Comparison of ENCODE assay signal across 6 cellular contexts in the genomic region with DNA sequence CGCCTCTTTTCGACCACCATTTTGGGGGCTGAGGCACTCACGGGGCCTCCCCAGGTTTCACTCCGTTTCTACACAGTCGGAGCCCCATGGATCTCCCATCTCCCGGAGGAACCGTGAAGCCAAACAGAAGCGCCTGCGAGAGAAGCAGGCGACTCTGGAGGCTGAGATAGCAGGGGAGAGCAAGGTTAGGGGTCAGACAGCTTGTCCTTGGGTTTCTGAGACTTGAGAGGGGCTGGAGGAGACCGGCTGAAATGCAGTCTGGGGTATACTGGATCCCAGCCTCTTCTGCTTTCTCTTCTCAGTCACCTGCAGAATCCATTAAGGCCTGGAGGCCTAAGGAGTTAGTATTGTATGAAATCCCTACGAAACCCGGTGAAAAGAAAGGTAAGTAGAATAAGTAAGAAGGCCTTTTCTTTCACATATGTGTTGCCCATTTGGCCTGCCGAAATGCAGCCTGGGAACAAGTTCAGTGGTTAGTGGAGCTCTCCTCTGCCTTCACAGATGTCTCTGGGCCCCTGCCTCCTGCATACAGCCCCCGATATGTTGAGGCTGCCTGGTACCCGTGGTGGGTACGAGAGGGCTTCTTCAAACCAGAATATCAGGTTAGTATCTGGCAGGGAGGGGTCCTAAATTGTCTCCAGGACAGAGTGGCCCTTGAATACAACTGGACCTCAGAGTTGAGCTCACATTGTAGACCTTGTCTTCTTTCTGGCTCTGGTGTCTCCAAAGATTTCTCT.
DNase-seq lines count a peak whose midpoint lies in the region; ATAC-seq and TF ChIP-seq lines count a peak whose summit lies in the region.

No MANE protein-coding gene starts in this region.

- H3K9me3 ChIP-seq in OCI-LY3 (ENCODE audit: insufficient read depth, low read length) = no peaks in the 10 kb centered on the region
- H3K9me3 ChIP-seq in duodenal mucosa (ENCODE audit: control insufficient read depth in 1 of 2, low read length in 2 of 2) = no peaks in the 10 kb centered on the region

- H3K27me3 ChIP-seq in OCI-LY3 (ENCODE audit: low read depth, low read length) = no peaks in the 10 kb centered on the region
- no peaks in the 10 kb centered on the region for H3K27me3 ChIP-seq in duodenal mucosa (ENCODE audit: control insufficient read depth in 1 of 2, insufficient read depth in 2 of 2, low read length in 2 of 2)

- H2AFZ ChIP-seq in OCI-LY3 (ENCODE audit: low read depth, low read length) = peak overlapping the region; percentile 46; the same call in 1 of the 2 replicates

- TF ChIP-seq CTCF in OCI-LY3 (IDR thresholded peaks at IDR 0.05; ENCODE audit: low read depth, low read length) = no peak
- TF ChIP-seq CTCF in retinal pigment epithelial cell (conservative IDR thresholded peaks at IDR 0.05; ENCODE audit: low read depth, low read length) = no peak

- H3K4me1 ChIP-seq in OCI-LY3 (ENCODE audit: low read length) (peaks cover 13% of the 10 kb centered on the region), duodenal mucosa (ENCODE audit: control insufficient read depth in 1 of 2, insufficient read depth in 2 of 2, low read length in 2 of 2) (peaks cover 22 to 31% of the 10 kb centered on the region in 2 donors)

- DNase-seq in retinal pigment epithelial cell (ENCODE audit: low read depth) (no peak), superior temporal gyrus (ENCODE audit: extremely low spot score) (no peak)

- ATAC-seq in GM19324 (IDR thresholded peaks at IDR 0.05; ENCODE audit: low FRiP score, unreplicated experiment) (no peak), HG03135 (IDR thresholded peaks at IDR 0.05; ENCODE audit: unreplicated experiment) (no peak)

- H4K20me1 ChIP-seq in OCI-LY3 (ENCODE audit: insufficient read depth, low read length) = no peaks in the 10 kb centered on the region

- H3K9ac ChIP-seq in OCI-LY3 (ENCODE audit: low read length) = peak overlapping the region; percentile 94
- H3K9ac ChIP-seq in duodenal mucosa (ENCODE audit: low read depth in 1 of 2, low read length in 2 of 2) = peak overlapping the region; percentile 76 to 81

- H3K27ac ChIP-seq in OCI-LY3 (ENCODE audit: low read length) (peak overlapping the region; percentile 50), duodenal mucosa (ENCODE audit: low read depth, low read length) (peak overlapping the region; percentile 82)

- H3K36me3 ChIP-seq in OCI-LY3 (replicated peaks; ENCODE audit: low read depth, low read length) (no peaks in the 10 kb centered on the region), duodenal mucosa (ENCODE audit: control insufficient read depth in 1 of 2, insufficient read depth in 2 of 2, low read length in 2 of 2) (peaks cover 15 to 50% of the 10 kb centered on the region in 2 donors)

- H3K4me2 ChIP-seq in OCI-LY3 (ENCODE audit: low read length) = peak overlapping the region; percentile 100

- peak overlapping the region; percentile 99 for H3K4me3 ChIP-seq in OCI-LY3 (ENCODE audit: low read length)
- peak overlapping the region; percentile 88 to 92 for H3K4me3 ChIP-seq in duodenal mucosa (ENCODE audit: low read depth in 1 of 2, low read length in 2 of 2)
- H3K4me3 ChIP-seq in retinal pigment epithelial cell (ENCODE audit: low read length) = peak overlapping the region; percentile 55

- peaks cover 7% of the 10 kb centered on the region for H3K79me2 ChIP-seq in OCI-LY3 (ENCODE audit: low read length)
